ENCODE assay signal across 1 cellular context in the genomic region with DNA sequence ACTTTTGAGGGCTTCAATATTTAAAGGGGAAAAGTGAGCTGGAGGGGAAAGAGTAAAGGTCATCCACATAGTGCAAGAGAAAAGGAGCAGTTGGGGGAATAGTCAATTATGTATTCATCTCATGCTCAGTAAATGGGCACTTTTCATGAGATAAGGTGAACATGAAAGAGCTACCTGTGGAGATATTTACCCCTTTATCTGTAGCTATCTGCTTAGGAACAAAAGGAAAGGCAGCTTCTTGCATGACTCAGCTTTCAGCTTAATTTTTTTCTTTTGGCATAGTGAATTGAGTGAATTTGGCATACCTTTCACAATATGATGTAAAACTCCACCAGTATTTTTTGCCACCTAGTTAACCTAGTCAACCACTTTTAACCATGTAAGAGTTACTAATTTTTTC.
TF ChIP-seq lines count a peak whose summit lies in the region.

No MANE protein-coding gene starts in this region.

TF ChIP-seq in HepG2, 621 proteins besides CTCF, POLR2A, EP300 and RAD21 (continued from another document):
- TF ChIP-seq PAXIP1 (CRISPR knock-in tag; conservative IDR thresholded peaks at IDR 0.05), result 0 out of 2 replicates have a peak, but pooled peaks have one; percentile 33
- TF ChIP-seq ZNF343 (CRISPR knock-in tag; IDR thresholded peaks at IDR 0.05), result no peak
- TF ChIP-seq, protein P1, sequence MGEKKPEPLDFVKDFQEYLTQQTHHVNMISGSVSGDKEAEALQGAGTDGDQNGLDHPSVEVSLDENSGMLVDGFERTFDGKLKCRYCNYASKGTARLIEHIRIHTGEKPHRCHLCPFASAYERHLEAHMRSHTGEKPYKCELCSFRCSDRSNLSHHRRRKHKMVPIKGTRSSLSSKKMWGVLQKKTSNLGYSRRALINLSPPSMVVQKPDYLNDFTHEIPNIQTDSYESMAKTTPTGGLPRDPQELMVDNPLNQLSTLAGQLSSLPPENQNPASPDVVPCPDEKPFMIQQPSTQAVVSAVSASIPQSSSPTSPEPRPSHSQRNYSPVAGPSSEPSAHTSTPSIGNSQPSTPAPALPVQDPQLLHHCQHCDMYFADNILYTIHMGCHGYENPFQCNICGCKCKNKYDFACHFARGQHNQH (CRISPR knock-in tag; IDR thresholded peaks at IDR 0.05), result no peak
- TF ChIP-seq TCF7L2 (IDR thresholded peaks at IDR 0.05; ENCODE audit: low read depth, low read length), result peak; percentile 62; the same call in 1 of the 2 replicates
- no peak for TF ChIP-seq MAFG (CRISPR knock-in tag; IDR thresholded peaks at IDR 0.05)
- TF ChIP-seq NFE2L2 (IDR thresholded peaks at IDR 0.05; ENCODE audit: low read length), result peak; percentile 52; the same call in 1 of the 2 replicates
- TF ChIP-seq SYNCRIP (IDR thresholded peaks at IDR 0.05; ENCODE audit: insufficient read depth, low read depth, low read length), result no peak
TF ChIP-seq in HepG2: peak in this region for 28.
